ENCODE assay signal across 20 cellular contexts in the genomic region with DNA sequence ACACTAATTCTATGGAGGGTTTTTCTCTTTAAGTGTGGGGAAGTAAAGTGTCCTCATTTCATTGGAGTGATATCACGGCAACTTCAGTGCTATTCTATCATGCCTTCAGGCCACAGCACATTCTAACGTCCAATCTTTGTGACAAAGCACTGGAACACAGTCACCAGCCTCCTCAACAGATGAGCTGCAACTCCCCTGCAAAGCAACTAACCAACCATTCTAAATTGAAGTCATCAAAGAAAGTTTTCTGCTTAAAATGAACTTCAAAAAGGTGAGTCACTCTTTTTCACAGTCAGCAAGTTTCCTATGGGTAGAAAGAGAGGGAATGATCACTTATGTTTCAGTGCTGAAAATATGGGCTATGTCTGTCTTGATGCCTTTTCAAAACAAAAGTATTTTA.
"Had no signal": no experiment of that assay in that cellular context is flagged by ENCODE, and none has a peak within 500 bp of the region (broad histone marks: within the 10 kb centered on the region; RNA-seq: fewer than 3 reads in every experiment).

No MANE protein-coding gene starts in this region.

- H3K4me1 Mint-ChIP-seq: immature natural killer cell; stimulated activated memory B cell treated with anti-CD40 and anti-IgM and Interleukin-4, amounts not matched to agents 10 μg/mL and 1 μg/mL and 100 μg/mL, for 72 hours had no signal

- H3K79me2 ChIP-seq: parathyroid adenoma had no signal

- H3K27ac ChIP-seq: esophagus squamous epithelium, gastroesophageal sphincter, parathyroid adenoma, prostate gland, right lobe of liver, tibial nerve had no signal

- DNase-seq: effector memory CD8-positive, alpha-beta T cell; esophagus squamous epithelium; foreskin fibroblast; immature natural killer cell; left colon; mammary epithelial cell; naive thymus-derived CD4-positive, alpha-beta T cell; nephron progenitor cell; retina; right lobe of liver; stimulated activated CD4-positive, alpha-beta T cell treated with anti-CD3 and anti-CD28 coated beads, Interleukin-4, amount 100 ng/mL, for 1 hour had no signal

- H3K27me3 ChIP-seq: esophagus squamous epithelium, gastroesophageal sphincter, right lobe of liver, tibial nerve had no signal

- FAIRE-seq: colon, keratinocyte had no signal

- H3K9me3 ChIP-seq: esophagus squamous epithelium, gastroesophageal sphincter, prostate gland, right lobe of liver, tibial nerve had no signal

- H3K9ac ChIP-seq: parathyroid adenoma had no signal

- H3K4me1 ChIP-seq: esophagus squamous epithelium, gastroesophageal sphincter, parathyroid adenoma, prostate gland, right lobe of liver, tibial nerve had no signal

- H2AFZ ChIP-seq: parathyroid adenoma had no signal

- H3K27me3 Mint-ChIP-seq: dendritic cell treated with granulocyte-macrophage colony-stimulating factor and Interleukin-4, amounts not matched to agents 40 ng/mL and 50 ng/mL, for 4 days; effector memory CD8-positive, alpha-beta T cell; naive thymus-derived CD4-positive, alpha-beta T cell; stimulated activated memory B cell treated with anti-CD40 and anti-IgM and Interleukin-4, amounts not matched to agents 10 μg/mL and 1 μg/mL and 100 μg/mL, for 72 hours; stimulated activated naive CD8-positive, alpha-beta T cell treated with anti-CD3 and anti-CD28 coated beads, Interleukin-15, Interleukin-2, amounts not matched to agents 100 ng/mL and 50 ng/mL, for 24 hours had no signal

- ATAC-seq: effector memory CD8-positive, alpha-beta T cell; gastroesophageal sphincter; left colon; naive thymus-derived CD4-positive, alpha-beta T cell; right lobe of liver; stimulated activated memory B cell treated with anti-CD40 and anti-IgM and Interleukin-4, amounts not matched to agents 10 μg/mL and 1 μg/mL and 100 μg/mL, for 72 hours had no signal

- H3K27ac Mint-ChIP-seq: dendritic cell treated with granulocyte-macrophage colony-stimulating factor and Interleukin-4, amounts not matched to agents 40 ng/mL and 50 ng/mL, for 4 days; effector memory CD8-positive, alpha-beta T cell; immature natural killer cell; naive thymus-derived CD4-positive, alpha-beta T cell; nephron progenitor cell; stimulated activated memory B cell treated with anti-CD40 and anti-IgM and Interleukin-4, amounts not matched to agents 10 μg/mL and 1 μg/mL and 100 μg/mL, for 72 hours; stimulated activated naive CD8-positive, alpha-beta T cell treated with anti-CD3 and anti-CD28 coated beads, Interleukin-15, Interleukin-2, amounts not matched to agents 100 ng/mL and 50 ng/mL, for 24 hours had no signal

- H3K36me3 Mint-ChIP-seq: naive thymus-derived CD4-positive, alpha-beta T cell; stimulated activated memory B cell treated with anti-CD40 and anti-IgM and Interleukin-4, amounts not matched to agents 10 μg/mL and 1 μg/mL and 100 μg/mL, for 72 hours had no signal

- H3K4me3 Mint-ChIP-seq: dendritic cell treated with granulocyte-macrophage colony-stimulating factor and Interleukin-4, amounts not matched to agents 40 ng/mL and 50 ng/mL, for 4 days; effector memory CD8-positive, alpha-beta T cell; immature natural killer cell; naive thymus-derived CD4-positive, alpha-beta T cell; nephron progenitor cell; stimulated activated memory B cell treated with anti-CD40 and anti-IgM and Interleukin-4, amounts not matched to agents 10 μg/mL and 1 μg/mL and 100 μg/mL, for 72 hours; stimulated activated naive CD8-positive, alpha-beta T cell treated with anti-CD3 and anti-CD28 coated beads, Interleukin-15, Interleukin-2, amounts not matched to agents 100 ng/mL and 50 ng/mL, for 24 hours had no signal

- H3K9me3 Mint-ChIP-seq: dendritic cell treated with granulocyte-macrophage colony-stimulating factor and Interleukin-4, amounts not matched to agents 40 ng/mL and 50 ng/mL, for 4 days; stimulated activated memory B cell treated with anti-CD40 and anti-IgM and Interleukin-4, amounts not matched to agents 10 μg/mL and 1 μg/mL and 100 μg/mL, for 72 hours had no signal
